1 cellular context compared by ENCODE assay signal in the genomic region with DNA sequence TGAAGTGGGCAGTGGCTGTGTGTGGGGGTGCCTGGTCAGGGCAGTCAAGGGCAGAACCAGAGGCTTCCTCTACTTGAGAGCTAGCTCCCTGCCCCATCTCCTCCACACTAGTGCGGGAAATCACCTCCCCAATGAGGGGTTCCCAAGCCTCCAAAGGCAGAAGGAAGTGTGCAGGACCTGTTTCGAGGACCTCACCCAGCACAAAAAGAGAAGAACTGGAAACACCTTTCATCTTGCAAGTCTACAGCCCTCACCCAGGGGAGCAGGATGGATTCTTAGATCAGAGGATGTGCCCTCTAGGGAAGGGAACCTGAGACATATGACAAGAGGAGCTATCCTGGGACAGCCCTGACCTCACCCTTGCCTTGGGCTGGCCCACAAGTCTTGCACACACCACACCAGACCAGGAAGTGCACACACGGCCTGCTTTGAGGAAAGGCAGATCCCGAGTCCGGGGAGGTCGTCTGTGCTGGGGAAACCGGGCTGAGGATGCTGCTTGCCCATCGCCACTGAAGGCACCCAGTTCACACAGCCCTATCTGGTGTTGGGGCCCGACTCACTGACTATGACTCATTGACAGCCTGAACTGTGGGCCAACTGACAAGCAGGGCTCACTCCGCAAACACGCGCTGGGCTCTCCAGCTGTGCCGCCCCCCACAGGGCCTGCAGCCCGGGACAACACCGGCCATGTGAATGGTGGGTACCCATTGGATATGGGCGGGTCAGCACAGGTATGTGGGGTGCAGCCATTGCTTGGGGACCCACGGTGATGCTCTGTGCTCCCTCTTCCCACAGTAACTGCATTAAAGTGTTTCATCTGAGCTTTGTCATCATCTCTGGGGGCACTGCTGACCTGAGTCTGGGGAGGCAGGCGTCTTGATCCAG.
A peak's percentile ranks its signal among the peaks of the same experiment; 100 is the strongest.
TF ChIP-seq lines count a peak whose summit lies in the region.

No MANE protein-coding gene starts in this region.

TF ChIP-seq in HepG2, 621 proteins besides CTCF, POLR2A, EP300 and RAD21 (continued from another document and continues in another):
- TF ChIP-seq ZC3H4 (CRISPR knock-in tag; IDR thresholded peaks at IDR 0.05; ENCODE audit: borderline replicate concordance): no peak
- TF ChIP-seq ZNF121 (CRISPR knock-in tag; IDR thresholded peaks at IDR 0.05): peak; percentile 85
- TF ChIP-seq HHEX (CRISPR knock-in tag; IDR thresholded peaks at IDR 0.05): no peak
- TF ChIP-seq GTF2F1 (IDR thresholded peaks at IDR 0.05; ENCODE audit: low read length): no peak
- no peak; the same call in 1 of the 2 replicates for TF ChIP-seq ZNF441 (CRISPR knock-in tag; IDR thresholded peaks at IDR 0.05; ENCODE audit: borderline replicate concordance)
- peak; percentile 11 for TF ChIP-seq SRSF1 (optimal IDR thresholded peaks at IDR 0.05; ENCODE audit: low read depth, low read length)
- no peak for TF ChIP-seq ZNF17 (CRISPR knock-in tag; IDR thresholded peaks at IDR 0.05)
- TF ChIP-seq NR3C1 (CRISPR knock-in tag; IDR thresholded peaks at IDR 0.05): no peak
- no peak for TF ChIP-seq NKX3-1 (CRISPR knock-in tag; IDR thresholded peaks at IDR 0.05)
- TF ChIP-seq TBX2 (CRISPR knock-in tag; IDR thresholded peaks at IDR 0.05; ENCODE audit: borderline replicate concordance): peak; percentile 75; the same call in 1 of the 2 replicates
- no peak for TF ChIP-seq SETDB1 (CRISPR knock-in tag; IDR thresholded peaks at IDR 0.05; ENCODE audit: borderline replicate concordance)
- peak; percentile 64 for TF ChIP-seq ZNF331 (CRISPR knock-in tag; IDR thresholded peaks at IDR 0.05)
- no peak for TF ChIP-seq ZNF737 (CRISPR knock-in tag; IDR thresholded peaks at IDR 0.05; ENCODE audit: borderline replicate concordance)
- no peak for TF ChIP-seq ZBTB21 (CRISPR knock-in tag; IDR thresholded peaks at IDR 0.05)
- no peak for TF ChIP-seq MAFG (CRISPR knock-in tag; IDR thresholded peaks at IDR 0.05)
- TF ChIP-seq ZSCAN9 (CRISPR knock-in tag; IDR thresholded peaks at IDR 0.05; ENCODE audit: borderline replicate concordance): peak; percentile 76; the same call in 1 of the 2 replicates
- no peak for TF ChIP-seq GRHL1 (CRISPR knock-in tag; conservative IDR thresholded peaks at IDR 0.05)
- TF ChIP-seq HDAC1 (CRISPR knock-in tag; IDR thresholded peaks at IDR 0.05): peak; percentile 88
- no peak for TF ChIP-seq LCORL (IDR thresholded peaks at IDR 0.05)
- peak; percentile 91 for TF ChIP-seq LCORL (CRISPR knock-in tag; IDR thresholded peaks at IDR 0.05)
- TF ChIP-seq MED8 (CRISPR knock-in tag; IDR thresholded peaks at IDR 0.05; ENCODE audit: insufficient replicate concordance): no peak
- no peak for TF ChIP-seq ZNF549 (CRISPR knock-in tag; IDR thresholded peaks at IDR 0.05)
- no peak for TF ChIP-seq ZNF431 (CRISPR knock-in tag; IDR thresholded peaks at IDR 0.05; ENCODE audit: borderline replicate concordance, low read depth)
- TF ChIP-seq ZNF432 (CRISPR knock-in tag; IDR thresholded peaks at IDR 0.05; ENCODE audit: borderline replicate concordance): no peak
- TF ChIP-seq, protein P1, sequence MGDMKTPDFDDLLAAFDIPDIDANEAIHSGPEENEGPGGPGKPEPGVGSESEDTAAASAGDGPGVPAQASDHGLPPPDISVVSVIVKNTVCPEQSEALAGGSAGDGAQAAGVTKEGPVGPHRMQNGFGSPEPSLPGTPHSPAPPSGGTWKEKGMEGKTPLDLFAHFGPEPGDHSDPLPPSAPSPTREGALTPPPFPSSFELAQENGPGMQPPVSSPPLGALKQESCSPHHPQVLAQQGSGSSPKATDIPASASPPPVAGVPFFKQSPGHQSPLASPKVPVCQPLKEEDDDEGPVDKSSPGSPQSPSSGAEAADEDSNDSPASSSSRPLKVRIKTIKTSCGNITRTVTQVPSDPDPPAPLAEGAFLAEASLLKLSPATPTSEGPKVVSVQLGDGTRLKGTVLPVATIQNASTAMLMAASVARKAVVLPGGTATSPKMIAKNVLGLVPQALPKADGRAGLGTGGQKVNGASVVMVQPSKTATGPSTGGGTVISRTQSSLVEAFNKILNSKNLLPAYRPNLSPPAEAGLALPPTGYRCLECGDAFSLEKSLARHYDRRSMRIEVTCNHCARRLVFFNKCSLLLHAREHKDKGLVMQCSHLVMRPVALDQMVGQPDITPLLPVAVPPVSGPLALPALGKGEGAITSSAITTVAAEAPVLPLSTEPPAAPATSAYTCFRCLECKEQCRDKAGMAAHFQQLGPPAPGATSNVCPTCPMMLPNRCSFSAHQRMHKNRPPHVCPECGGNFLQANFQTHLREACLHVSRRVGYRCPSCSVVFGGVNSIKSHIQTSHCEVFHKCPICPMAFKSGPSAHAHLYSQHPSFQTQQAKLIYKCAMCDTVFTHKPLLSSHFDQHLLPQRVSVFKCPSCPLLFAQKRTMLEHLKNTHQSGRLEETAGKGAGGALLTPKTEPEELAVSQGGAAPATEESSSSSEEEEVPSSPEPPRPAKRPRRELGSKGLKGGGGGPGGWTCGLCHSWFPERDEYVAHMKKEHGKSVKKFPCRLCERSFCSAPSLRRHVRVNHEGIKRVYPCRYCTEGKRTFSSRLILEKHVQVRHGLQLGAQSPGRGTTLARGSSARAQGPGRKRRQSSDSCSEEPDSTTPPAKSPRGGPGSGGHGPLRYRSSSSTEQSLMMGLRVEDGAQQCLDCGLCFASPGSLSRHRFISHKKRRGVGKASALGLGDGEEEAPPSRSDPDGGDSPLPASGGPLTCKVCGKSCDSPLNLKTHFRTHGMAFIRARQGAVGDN (CRISPR knock-in tag; IDR thresholded peaks at IDR 0.05): peak; percentile 86
- no peak for TF ChIP-seq TMF1 (CRISPR knock-in tag; IDR thresholded peaks at IDR 0.05; ENCODE audit: low read depth)
- TF ChIP-seq, protein P2, sequence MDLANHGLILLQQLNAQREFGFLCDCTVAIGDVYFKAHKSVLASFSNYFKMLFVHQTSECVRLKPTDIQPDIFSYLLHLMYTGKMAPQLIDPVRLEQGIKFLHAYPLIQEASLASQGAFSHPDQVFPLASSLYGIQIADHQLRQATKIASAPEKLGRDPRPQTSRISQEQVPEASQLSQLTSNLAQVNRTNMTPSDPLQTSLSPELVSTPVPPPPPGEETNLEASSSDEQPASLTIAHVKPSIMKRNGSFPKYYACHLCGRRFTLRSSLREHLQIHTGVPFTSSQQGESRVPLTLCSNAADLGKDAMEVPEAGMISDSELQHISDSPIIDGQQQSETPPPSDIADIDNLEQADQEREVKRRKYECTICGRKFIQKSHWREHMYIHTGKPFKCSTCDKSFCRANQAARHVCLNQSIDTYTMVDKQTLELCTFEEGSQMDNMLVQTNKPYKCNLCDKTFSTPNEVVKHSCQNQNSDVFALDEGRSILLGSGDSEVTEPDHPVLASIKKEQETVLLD (CRISPR knock-in tag; IDR thresholded peaks at IDR 0.05; ENCODE audit: low read depth): peak; percentile 80; the same call in 1 of the 2 replicates
- no peak for TF ChIP-seq ZNF703 (CRISPR knock-in tag; IDR thresholded peaks at IDR 0.05; ENCODE audit: borderline replicate concordance)
- peak; percentile 73 for TF ChIP-seq SALL1 (CRISPR knock-in tag; IDR thresholded peaks at IDR 0.05)
- TF ChIP-seq ZNF124 (CRISPR knock-in tag; IDR thresholded peaks at IDR 0.05): no peak
- TF ChIP-seq ZKSCAN8 (CRISPR knock-in tag; IDR thresholded peaks at IDR 0.05; ENCODE audit: borderline replicate concordance): no peak; the same call in 1 of the 2 replicates
- 0 out of 2 replicates have a peak, but pooled peaks have one; percentile 12 for TF ChIP-seq NFE2 (CRISPR knock-in tag; IDR thresholded peaks at IDR 0.05)
- TF ChIP-seq MXD4 (CRISPR knock-in tag; IDR thresholded peaks at IDR 0.05): peak; percentile 94
- no peak for TF ChIP-seq CAMTA2 (CRISPR knock-in tag; IDR thresholded peaks at IDR 0.05; ENCODE audit: borderline replicate concordance)
- TF ChIP-seq GMEB2 (CRISPR knock-in tag; IDR thresholded peaks at IDR 0.05; ENCODE audit: low read depth): no peak
- no peak for TF ChIP-seq TBP (CRISPR knock-in tag; IDR thresholded peaks at IDR 0.05)
- TF ChIP-seq ZNF782 (CRISPR knock-in tag; IDR thresholded peaks at IDR 0.05; ENCODE audit: borderline replicate concordance): 0 out of 2 replicates have a peak, but pooled peaks have one; percentile 76
- TF ChIP-seq, protein P3, sequence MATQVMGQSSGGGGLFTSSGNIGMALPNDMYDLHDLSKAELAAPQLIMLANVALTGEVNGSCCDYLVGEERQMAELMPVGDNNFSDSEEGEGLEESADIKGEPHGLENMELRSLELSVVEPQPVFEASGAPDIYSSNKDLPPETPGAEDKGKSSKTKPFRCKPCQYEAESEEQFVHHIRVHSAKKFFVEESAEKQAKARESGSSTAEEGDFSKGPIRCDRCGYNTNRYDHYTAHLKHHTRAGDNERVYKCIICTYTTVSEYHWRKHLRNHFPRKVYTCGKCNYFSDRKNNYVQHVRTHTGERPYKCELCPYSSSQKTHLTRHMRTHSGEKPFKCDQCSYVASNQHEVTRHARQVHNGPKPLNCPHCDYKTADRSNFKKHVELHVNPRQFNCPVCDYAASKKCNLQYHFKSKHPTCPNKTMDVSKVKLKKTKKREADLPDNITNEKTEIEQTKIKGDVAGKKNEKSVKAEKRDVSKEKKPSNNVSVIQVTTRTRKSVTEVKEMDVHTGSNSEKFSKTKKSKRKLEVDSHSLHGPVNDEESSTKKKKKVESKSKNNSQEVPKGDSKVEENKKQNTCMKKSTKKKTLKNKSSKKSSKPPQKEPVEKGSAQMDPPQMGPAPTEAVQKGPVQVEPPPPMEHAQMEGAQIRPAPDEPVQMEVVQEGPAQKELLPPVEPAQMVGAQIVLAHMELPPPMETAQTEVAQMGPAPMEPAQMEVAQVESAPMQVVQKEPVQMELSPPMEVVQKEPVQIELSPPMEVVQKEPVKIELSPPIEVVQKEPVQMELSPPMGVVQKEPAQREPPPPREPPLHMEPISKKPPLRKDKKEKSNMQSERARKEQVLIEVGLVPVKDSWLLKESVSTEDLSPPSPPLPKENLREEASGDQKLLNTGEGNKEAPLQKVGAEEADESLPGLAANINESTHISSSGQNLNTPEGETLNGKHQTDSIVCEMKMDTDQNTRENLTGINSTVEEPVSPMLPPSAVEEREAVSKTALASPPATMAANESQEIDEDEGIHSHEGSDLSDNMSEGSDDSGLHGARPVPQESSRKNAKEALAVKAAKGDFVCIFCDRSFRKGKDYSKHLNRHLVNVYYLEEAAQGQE (IDR thresholded peaks at IDR 0.05; ENCODE audit: borderline replicate concordance in 1 of 2, low read depth in 1 of 2, low read length in 2 of 2): no peak
- no peak for TF ChIP-seq CERS6 (CRISPR knock-in tag; IDR thresholded peaks at IDR 0.05)
- no peak for TF ChIP-seq ZNF839 (CRISPR knock-in tag; IDR thresholded peaks at IDR 0.05; ENCODE audit: borderline replicate concordance)
- TF ChIP-seq ZNF263 (CRISPR knock-in tag; IDR thresholded peaks at IDR 0.05): no peak
